7 cellular contexts compared by ENCODE assay signal in genomic region chr11:18046116-18046777, GRCh38. TPM values are rescaled to one million over a fixed set of nuclear protein-coding genes. Genes with fewer than 3 reads are reported as not detected.
DNase-seq lines count a peak whose midpoint lies in the region; ATAC-seq and TF ChIP-seq lines count a peak whose summit lies in the region.

TPH1 (minus strand) TSS chr11:18046269; CDS start chr11:18040762, 5,507 bp downstream.

- H3K4me1 ChIP-seq in HUES64 (ENCODE audit: insufficient read depth, low read length) (no peaks in the 10 kb centered on the region), body of pancreas (peaks cover 7% of the 10 kb centered on the region), testis (no peaks in the 10 kb centered on the region)

- peaks cover 50% of the 10 kb centered on the region for H3K27me3 ChIP-seq in HUES64 (ENCODE audit: insufficient read depth, low read length)
- H3K27me3 ChIP-seq in body of pancreas, result peaks cover 0 to 13% of the 10 kb centered on the region in 2 donors
- H3K27me3 ChIP-seq in testis, result no peaks in the 10 kb centered on the region

- TF ChIP-seq CTCF in body of pancreas (IDR thresholded peaks at IDR 0.05) (no peak), testis (IDR thresholded peaks at IDR 0.05) (no peak)

- peak; percentile 44 to 77 (median 61) for DNase-seq in body of pancreas
- peak; percentile 60 for DNase-seq in iris pigment epithelial cell (ENCODE audit: low read depth)
- peak; percentile 57 for DNase-seq in testis
- DNase-seq in stimulated activated naive CD4-positive, alpha-beta T cell (lab: John Stamatoyannopoulos, UW), result no peak
- DNase-seq in NCI-H446 (lab: John Stamatoyannopoulos, UW), result no peak
- no peak for DNase-seq in NCI-H187 treated with DMSO at 0.1 percent for 48 hours (lab: John Stamatoyannopoulos, UW)

- H3K9me3 ChIP-seq in HUES64 (ENCODE audit: insufficient read depth, low read depth, low read length) (no peaks in the 10 kb centered on the region), body of pancreas (no peaks in the 10 kb centered on the region), testis (no peaks in the 10 kb centered on the region)

- intact Hi-C loops in body of pancreas (cut with DNase I) (no loop called here), testis (cut with DNase I; ENCODE audit: low total_unique reads) (no loop called here)

- H3K27ac ChIP-seq in HUES64 (ENCODE audit: low read depth, low read length), result no peak within 1 kb of the TSS
- no peak within 1 kb of the TSS for H3K27ac ChIP-seq in body of pancreas
- H3K27ac ChIP-seq in testis, result no peak within 1 kb of the TSS

- H3K36me3 ChIP-seq in HUES64 (ENCODE audit: insufficient read depth, low read length) (no peaks in the 10 kb centered on the region), body of pancreas (replicated peaks in 1 of 2; ENCODE audit: insufficient read depth in 1 of 2, low read depth in 2 of 2) (no peaks in the 10 kb centered on the region), testis (ENCODE audit: low read depth, missing control alignments) (no peaks in the 10 kb centered on the region)

- no peak within 1 kb of the TSS for H3K9ac ChIP-seq in HUES64 (ENCODE audit: low read depth, low read length)

- WGBS in HUES64, result 9% methylated on average over 35 of the region's 36 CpGs
- 3 to 11% methylated on average over 21 to 36 of the region's 36 CpGs for WGBS in body of pancreas, 2 donors
- 1 to 5% methylated on average over 13 to 36 of the region's 36 CpGs for WGBS in testis, 2 donors

- no peak for TF ChIP-seq POLR2A in body of pancreas (IDR thresholded peaks at IDR 0.05)
- TF ChIP-seq POLR2A in testis (IDR thresholded peaks at IDR 0.05), result no peak

- ATAC-seq in body of pancreas, result peak; percentile 74

- H3K4me3 ChIP-seq in HUES64 (ENCODE audit: low read length), result peak within 1 kb of the TSS; percentile 41
- H3K4me3 ChIP-seq in body of pancreas, result no peak within 1 kb of the TSS
- H3K4me3 ChIP-seq in testis, result peak within 1 kb of the TSS in 1 of 2 donors; percentile 40

RNA-seq across cellular contexts. Expression of gene TPH1, which starts in this region (rescaled TPM):
- polyA plus RNA-seq in HUES64 (2013, experiment 1 of 2), result 0.20 TPM
- polyA plus RNA-seq in HUES64 (2013, experiment 2 of 2), result 0.13 TPM
- under 1 TPM in 1 of 2 donors, not detected in 1; 0.52 TPM for total RNA-seq in body of pancreas
- 1 to 10 TPM; 1.7 to 1.9 TPM for total RNA-seq in testis
- polyA plus RNA-seq in testis (ENCODE audit: insufficient read depth, low read depth, low replicate concordance), result 1.0 TPM

Comparison
In these comparisons a context has a peak if more than half of its experiments do, and no peak if none do; other contexts are left out.
1. Peak in DNase-seq and ATAC-seq in body of pancreas; RNA of the gene not detected or under 1 TPM.
2. DNase-seq: peak in iris pigment epithelial cell (single experiment) and testis (single experiment); none in stimulated activated naive CD4-positive, alpha-beta T cell (0 of 6), NCI-H446 (0 of 2) and NCI-H187 treated with DMSO at 0.1 percent for 48 hours (single experiment).